Comparison of ENCODE assay signal across 7 cellular contexts in the genomic region with DNA sequence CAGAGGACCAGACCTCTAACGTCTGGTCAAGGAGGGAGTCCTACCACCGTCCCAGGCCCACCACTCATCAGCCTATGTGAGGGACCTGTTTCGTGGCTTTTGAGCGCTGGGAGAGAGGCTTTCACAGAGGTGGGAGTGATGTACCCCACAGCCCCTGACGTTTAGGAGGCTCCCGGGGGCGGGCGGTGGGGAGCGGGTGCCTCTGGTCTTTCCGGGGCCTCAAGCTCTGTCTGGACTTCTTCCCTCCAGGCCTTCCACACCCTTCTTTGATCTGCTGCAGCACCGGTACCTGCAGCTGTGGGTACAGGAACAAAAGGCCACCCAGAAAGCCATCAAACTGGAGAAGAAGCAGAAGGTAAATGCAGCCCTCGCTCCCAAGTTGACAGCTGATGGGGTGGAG. TPM values are rescaled to one million over a fixed set of nuclear protein-coding genes. Genes with fewer than 3 reads are reported as not detected.
"Had no signal": no experiment of that assay in that cellular context is flagged by ENCODE, and none has a peak within 500 bp of the region (broad histone marks: within the 10 kb centered on the region; RNA-seq: fewer than 3 reads in every experiment).

No MANE protein-coding gene starts in this region.

- H3K4me3 ChIP-seq: GM23248, K562 had no signal

- H3K9ac ChIP-seq: GM23248 had no signal

- H3K27ac Mint-ChIP-seq: H9 had no signal

- DNase-seq: GM23248, GOT3, H9, HCEC 1CT, IMR-90 had no signal

- H2AFZ ChIP-seq: GM23248 had no signal

- H3K27ac ChIP-seq: GM23248 had no signal

- H3K4me3 Mint-ChIP-seq: H9 had no signal

RNA-seq across cellular contexts. Expression of a gene that starts 45.1 kb away (rescaled TPM):
- total RNA-seq: GM23248, H9, HT-29, IMR-90, K562 had no signal
- polyA plus RNA-seq: GM23248, IMR-90, K562 had no signal
